Comparison of ENCODE assay signal across 16 cellular contexts in genomic region chr16:19863990-19864389, GRCh38. TPM values are rescaled to one million over a fixed set of nuclear protein-coding genes. Genes with fewer than 3 reads are reported as not detected.
DNase-seq lines count a peak whose midpoint lies in the region; ATAC-seq and TF ChIP-seq lines count a peak whose summit lies in the region.
"Had no signal": no experiment of that assay in that cellular context is flagged by ENCODE, and none has a peak within 500 bp of the region (broad histone marks: within the 10 kb centered on the region; RNA-seq: fewer than 3 reads in every experiment).

No MANE protein-coding gene starts in this region.

- H3K4me3 ChIP-seq in lower lobe of right lung: no peak overlapping the region
- no peak overlapping the region for H3K4me3 ChIP-seq in spleen

- no peak overlapping the region for H2BK120ac ChIP-seq in H9 (ENCODE audit: low read depth, low read length, poor library complexity, severe bottlenecking)

- peaks cover 52 to 56% of the 10 kb centered on the region in 2 experiments for H3K4me1 Mint-ChIP-seq in H9
- H3K4me1 Mint-ChIP-seq: CD4-positive, CD25-positive, alpha-beta regulatory T cell had no signal

- ATAC-seq in lower lobe of right lung: no peak

- H2BK15ac ChIP-seq in H9 (ENCODE audit: low read depth, low read length): no peak overlapping the region

- H3K4me2 ChIP-seq in H9 (ENCODE audit: insufficient read depth, insufficient read length, low read length): no peak overlapping the region

- H4K8ac ChIP-seq in H9 (replicated peaks; ENCODE audit: insufficient read length, low read depth, low read length): no peak overlapping the region

- no peak overlapping the region for H2AFZ ChIP-seq in H9 (ENCODE audit: low read length)

- no peak overlapping the region for H3K14ac ChIP-seq in H9 (ENCODE audit: insufficient read depth, low read length)

- H4K91ac ChIP-seq in H9 (ENCODE audit: insufficient read length, low read depth, low read length): no peak overlapping the region

- no peak overlapping the region for H3K4ac ChIP-seq in H9 (ENCODE audit: low read depth, low read length)

- H3K4me1 ChIP-seq in H9 (ENCODE audit: insufficient read depth, low read length) (peaks cover 11% of the 10 kb centered on the region), lower lobe of right lung (no peaks in the 10 kb centered on the region), spleen (no peaks in the 10 kb centered on the region)

- H3K27ac ChIP-seq in H9 (ENCODE audit: insufficient read length, low read depth, low read length) (no peak overlapping the region), angular gyrus (ENCODE audit: low read depth, low read length) (peak overlapping the region; percentile 70), lower lobe of right lung (no peak overlapping the region), spleen (no peak overlapping the region)

- intact Hi-C loops in lower lobe of right lung (cut with DNase I) (no loop called here), spleen (cut with DNase I; ENCODE audit: low total_unique reads) (no loop called here)

- H2AK5ac ChIP-seq in H9 (ENCODE audit: insufficient read length, low read length): no peak overlapping the region

- H3K27me3 ChIP-seq in H9 (ENCODE audit: insufficient read depth, low read length): no peaks in the 10 kb centered on the region
- H3K27me3 ChIP-seq in lower lobe of right lung (ENCODE audit: low read depth): no peaks in the 10 kb centered on the region
- no peaks in the 10 kb centered on the region for H3K27me3 ChIP-seq in spleen (replicated peaks in 1 of 7)

- H3K23ac ChIP-seq in H9 (ENCODE audit: insufficient read length, low read depth, low read length): no peak overlapping the region

- no peak overlapping the region for H3K56ac ChIP-seq in H9 (ENCODE audit: insufficient read length, low read depth, low read length)

- peak overlapping the region in 2 of 3 experiments; percentile 57 to 79; a peak in 2 of 7 replicates for H3K27ac Mint-ChIP-seq in H9
- H3K27ac Mint-ChIP-seq: CD4-positive, CD25-positive, alpha-beta regulatory T cell had no signal

- DNase-seq in H9 (no peak), lower lobe of right lung (peak; percentile 22), spleen (peak; percentile 47), hepatic stellate cell (ENCODE audit: low spot score) (no peak), germinal center (ENCODE audit: low spot score) (no peak)
- DNase-seq in activated CD4-positive, alpha-beta T cell treated with anti-CD3 and anti-CD28 coated beads, Interleukin-2, amount 50 U/mL, for 48 hours: no peak
- DNase-seq: CD4-positive, CD25-positive, alpha-beta regulatory T cell; EL; Karpas-422; MV-4-11; NCI-H1694; NCI-H2081 treated with DMSO at 0.1 percent for 48 hours; NCI-H446 treated with DMSO at 0.1 percent for 48 hours; NCI-H526 treated with DMSO at 0.1 percent for 48 hours; OCI-M1 had no signal

- H3K9me3 ChIP-seq in H9 (ENCODE audit: control insufficient read depth, low read depth, low read length) (no peaks in the 10 kb centered on the region), lower lobe of right lung (no peaks in the 10 kb centered on the region), spleen (no peaks in the 10 kb centered on the region)

- no peak overlapping the region for H3T11ph ChIP-seq in H9 (ENCODE audit: low read length)

- no peaks in the 10 kb centered on the region; the same call in 1 of the 2 replicates for H3K79me2 ChIP-seq in H9 (ENCODE audit: insufficient read depth, low read length)

- H2BK20ac ChIP-seq in H9 (ENCODE audit: low read depth, low read length, poor library complexity, severe bottlenecking): no peak overlapping the region

- TF ChIP-seq CTCF in H9 (conservative IDR thresholded peaks at IDR 0.05) (no peak), lower lobe of right lung (IDR thresholded peaks at IDR 0.05) (no peak), spleen (IDR thresholded peaks at IDR 0.05 in 8 of 11, conservative IDR thresholded peaks at IDR 0.05 in 3 of 11) (no peak)

- TF ChIP-seq POLR2A in spleen (IDR thresholded peaks at IDR 0.05): no peak

- no peak overlapping the region for H4K5ac ChIP-seq in H9 (ENCODE audit: insufficient read length, low read depth, low read length)

- no peaks in the 10 kb centered on the region for H3K79me1 ChIP-seq in H9 (ENCODE audit: insufficient read depth, low read depth, low read length, poor library complexity, severe bottlenecking)

- no peaks in the 10 kb centered on the region for H3K9me3 Mint-ChIP-seq in H9
- H3K9me3 Mint-ChIP-seq: CD4-positive, CD25-positive, alpha-beta regulatory T cell had no signal

- H3K36me3 ChIP-seq in lower lobe of right lung (peaks cover 17% of the 10 kb centered on the region), spleen (no peaks in the 10 kb centered on the region)

- H2BK12ac ChIP-seq in H9 (ENCODE audit: insufficient read length, low read depth, low read length): no peak overlapping the region

- no peaks in the 10 kb centered on the region for H3K23me2 ChIP-seq in H9 (ENCODE audit: insufficient read length, low read depth, low read length, poor library complexity, severe bottlenecking)

- H3K36me3 Mint-ChIP-seq in H9 (ENCODE audit: insufficient read depth in 1 of 3, low read depth in 3 of 3): peaks cover 44 to 84% (median 53%) of the 10 kb centered on the region in 3 experiments

- WGBS in H9 (ENCODE audit: extremely low coverage, insufficient read length, low lambda C conversion rate): no CpG with 5 or more reads among the region's 1 CpG
- 53 to 89% (median 86%) methylated on average over 1 of the region's 1 CpG for WGBS in spleen, 5 donors

- H3K9ac ChIP-seq in H9 (ENCODE audit: extremely low read depth, insufficient read length, low read length): no peak overlapping the region

- H3K4me3 Mint-ChIP-seq in H9: no peak overlapping the region
- H3K4me3 Mint-ChIP-seq: CD4-positive, CD25-positive, alpha-beta regulatory T cell had no signal

- H2BK5ac ChIP-seq in H9 (ENCODE audit: insufficient read length, low read length): no peak overlapping the region

- H3K27me3 Mint-ChIP-seq in H9 (ENCODE audit: low read depth): no peaks in the 10 kb centered on the region; the same call in 1 of the 2 replicates
- H3K27me3 Mint-ChIP-seq: CD4-positive, CD25-positive, alpha-beta regulatory T cell had no signal

- no peaks in the 10 kb centered on the region for H4K20me1 ChIP-seq in H9 (ENCODE audit: control insufficient read depth, insufficient read depth, insufficient read length)

- H3K18ac ChIP-seq in H9 (ENCODE audit: insufficient read length, low read depth, low read length): no peak overlapping the region

RNA-seq across cellular contexts. Expression of gene GPRC5B, which starts 20.7 kb away (rescaled TPM):
- total RNA-seq in H9 (2021): 137 and 138 TPM in 2 replicates
- total RNA-seq in lower lobe of right lung: 15.4 TPM
- total RNA-seq in spleen: 1 to 10 TPM; 4.0 to 8.6 (median 7.2) TPM
- 1 to 10 TPM; 5.1 to 6.5 (median 5.8) TPM for polyA plus RNA-seq in spleen

Comparison
In these comparisons a context has a peak if more than half of its experiments do, and no peak if none do; other contexts are left out.
1. DNase-seq: peak in lower lobe of right lung (single experiment) and spleen (single experiment); none in H9 (single experiment), activated CD4-positive, alpha-beta T cell treated with anti-CD3 and anti-CD28 coated beads, Interleukin-2, amount 50 U/mL, for 48 hours (0 of 2), hepatic stellate cell (single experiment) and germinal center (single experiment).